6 cellular contexts compared by ENCODE assay signal in the genomic region with DNA sequence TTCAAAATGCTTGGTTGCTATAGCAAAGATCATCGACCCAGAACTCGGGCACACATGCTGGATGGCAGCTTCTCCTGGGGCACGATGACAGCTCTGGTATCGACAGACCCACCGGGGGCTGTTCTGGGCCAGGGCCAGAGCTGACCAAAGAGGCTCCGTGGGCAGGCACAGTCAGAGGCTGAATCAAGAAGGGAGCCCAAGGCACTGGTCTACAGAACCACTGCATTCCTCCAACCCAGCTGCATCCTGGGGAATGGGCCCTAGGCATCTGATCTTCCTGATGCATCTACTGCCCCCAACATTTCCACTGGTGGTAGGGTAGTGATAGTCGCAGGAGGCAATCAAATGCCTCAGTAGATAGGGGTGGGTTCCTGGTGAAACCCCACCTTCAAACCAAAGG.
"Had no signal": no experiment of that assay in that cellular context is flagged by ENCODE, and none has a peak within 500 bp of the region (broad histone marks: within the 10 kb centered on the region; RNA-seq: fewer than 3 reads in every experiment).

No MANE protein-coding gene starts in this region.

- ATAC-seq: HepG2 had no signal

- H3K4me1 Mint-ChIP-seq: H9, IgD-negative memory B cell had no signal

- DNase-seq: GM23248, H9, HCEC 1CT had no signal

- H2AFZ ChIP-seq: GM23248 had no signal

- H3K27ac ChIP-seq: GM23248, HL-60 had no signal

- H3K27ac Mint-ChIP-seq: H9, IgD-negative memory B cell had no signal

- H3K36me3 Mint-ChIP-seq: IgD-negative memory B cell had no signal

- H3K27me3 Mint-ChIP-seq: IgD-negative memory B cell had no signal

- H3K4me3 ChIP-seq: GM23248 had no signal

- H3K4me3 Mint-ChIP-seq: H9, IgD-negative memory B cell had no signal
